Comparison of ENCODE assay signal across 26 cellular contexts in genomic region chr12:68038650-68039049, GRCh38. TPM values are rescaled to one million over a fixed set of nuclear protein-coding genes. Genes with fewer than 3 reads are reported as not detected.
"Had no signal": no experiment of that assay in that cellular context is flagged by ENCODE, and none has a peak within 500 bp of the region (broad histone marks: within the 10 kb centered on the region; RNA-seq: fewer than 3 reads in every experiment).

No MANE protein-coding gene starts in this region.

- FAIRE-seq: HepG2 had no signal

- H3K9ac ChIP-seq: KMS-11, SK-N-SH had no signal

- H3K4me2 ChIP-seq: KMS-11, SK-N-SH had no signal

- H3K9me3 ChIP-seq: SK-N-SH had no signal

- H3K27ac ChIP-seq: KMS-11, RWPE1 had no signal

- DNase-seq: IMR-90, Kasumi-1, MV-4-11, NCI-H1048, NCI-H1105, NCI-H1417 treated with DMSO at 0.1 percent for 48 hours, NCI-H1694, NCI-H187 treated with DMSO at 0.1 percent for 48 hours, NCI-H2029 treated with DMSO at 0.1 percent for 48 hours, NCI-H2171 treated with DMSO at 0.1 percent for 48 hours, NCI-H345, NCI-H446 treated with DMSO at 0.1 percent for 48 hours, NCI-H510A treated with DMSO at 0.1 percent for 48 hours, NCI-H69, NCI-H774, PC-3, SHP77, SK-N-SH, SW 1271 had no signal

- H3K9me2 ChIP-seq: SK-N-SH had no signal

- ATAC-seq: HepG2, Panc1, PC-3 had no signal

RNA-seq across cellular contexts. Expression of gene IFNG-AS1, which starts 49.4 kb away (rescaled TPM):
- total RNA-seq: HepG2, HT1080, IMR-90, MCF 10A, PC-3, SK-MEL-5 had no signal
- polyA plus RNA-seq: HepG2, IMR-90, SK-N-SH had no signal
